Comparison of ENCODE assay signal across 1 cellular context in the genomic region with DNA sequence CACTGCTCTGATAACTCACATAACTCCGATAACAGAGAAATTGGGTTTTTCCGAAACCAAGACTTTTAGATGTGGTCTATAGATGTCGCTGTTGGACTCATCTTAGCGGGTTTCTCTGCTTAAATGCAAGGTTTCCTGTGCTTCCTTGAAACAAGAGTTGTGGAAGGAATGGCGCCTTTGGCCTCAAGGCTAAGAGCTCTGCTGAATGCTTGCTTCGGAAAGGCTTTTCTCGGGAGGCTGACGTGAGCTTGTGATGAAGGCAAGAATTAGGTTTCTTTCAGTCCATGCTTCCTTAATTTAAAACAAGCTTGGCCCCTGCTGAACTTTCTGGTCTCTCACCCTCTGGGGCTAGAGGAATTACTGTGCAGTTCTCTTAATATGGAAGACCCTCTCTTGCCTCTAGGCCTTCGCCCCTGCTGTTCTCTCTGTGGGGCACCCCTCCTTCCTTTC.
TF ChIP-seq lines count a peak whose summit lies in the region.

No MANE protein-coding gene starts in this region.

TF ChIP-seq in K562, 482 proteins besides CTCF, POLR2A, EP300 and RAD21 (continued from another document):
- TF ChIP-seq, protein P1, sequence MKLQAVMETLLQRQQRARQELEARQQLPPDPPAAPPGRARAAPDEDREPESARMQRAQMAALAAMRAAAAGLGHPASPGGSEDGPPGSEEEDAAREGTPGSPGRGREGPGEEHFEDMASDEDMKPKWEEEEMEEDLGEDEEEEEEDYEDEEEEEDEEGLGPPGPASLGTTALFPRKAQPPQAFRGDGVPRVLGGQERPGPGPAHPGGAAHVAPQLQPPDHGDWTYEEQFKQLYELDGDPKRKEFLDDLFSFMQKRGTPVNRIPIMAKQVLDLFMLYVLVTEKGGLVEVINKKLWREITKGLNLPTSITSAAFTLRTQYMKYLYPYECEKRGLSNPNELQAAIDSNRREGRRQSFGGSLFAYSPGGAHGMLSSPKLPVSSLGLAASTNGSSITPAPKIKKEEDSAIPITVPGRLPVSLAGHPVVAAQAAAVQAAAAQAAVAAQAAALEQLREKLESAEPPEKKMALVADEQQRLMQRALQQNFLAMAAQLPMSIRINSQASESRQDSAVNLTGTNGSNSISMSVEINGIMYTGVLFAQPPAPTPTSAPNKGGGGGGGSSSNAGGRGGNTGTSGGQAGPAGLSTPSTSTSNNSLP (IDR thresholded peaks at IDR 0.05; ENCODE audit: borderline replicate concordance, low read depth, low read length), result peak; percentile 78; the same call in 1 of the 2 replicates
- TF ChIP-seq BRD9 (IDR thresholded peaks at IDR 0.05; ENCODE audit: low read depth, partially characterized antibody), result peak; percentile 55
- TF ChIP-seq MBD2 (IDR thresholded peaks at IDR 0.05; ENCODE audit: borderline replicate concordance, low read depth), result no peak
- no peak for TF ChIP-seq TCFL5 (CRISPR knock-in tag; conservative IDR thresholded peaks at IDR 0.05)
- TF ChIP-seq HBP1 (CRISPR knock-in tag; IDR thresholded peaks at IDR 0.05), result no peak
- no peak for TF ChIP-seq RBM25 (IDR thresholded peaks at IDR 0.05; ENCODE audit: low read depth, low read length, severe bottlenecking)
- no peak for TF ChIP-seq PTBP1 (IDR thresholded peaks at IDR 0.05; ENCODE audit: low read depth, low read length)
- no peak for TF ChIP-seq ARID1B (IDR thresholded peaks at IDR 0.05)
- TF ChIP-seq HSF4 (CRISPR knock-in tag; IDR thresholded peaks at IDR 0.05; ENCODE audit: borderline replicate concordance), result no peak
- TF ChIP-seq MXI1 (IDR thresholded peaks at IDR 0.05; ENCODE audit: low read depth, low read length), result no peak
- 0 out of 2 replicates have a peak, but pooled peaks have one; percentile 36 for TF ChIP-seq TEAD4 (IDR thresholded peaks at IDR 0.05; ENCODE audit: low read length)
- no peak for TF ChIP-seq TEAD4 (CRISPR knock-in tag; IDR thresholded peaks at IDR 0.05; ENCODE audit: borderline replicate concordance)
